ENCODE assay signal across 9 cellular contexts in the genomic region with DNA sequence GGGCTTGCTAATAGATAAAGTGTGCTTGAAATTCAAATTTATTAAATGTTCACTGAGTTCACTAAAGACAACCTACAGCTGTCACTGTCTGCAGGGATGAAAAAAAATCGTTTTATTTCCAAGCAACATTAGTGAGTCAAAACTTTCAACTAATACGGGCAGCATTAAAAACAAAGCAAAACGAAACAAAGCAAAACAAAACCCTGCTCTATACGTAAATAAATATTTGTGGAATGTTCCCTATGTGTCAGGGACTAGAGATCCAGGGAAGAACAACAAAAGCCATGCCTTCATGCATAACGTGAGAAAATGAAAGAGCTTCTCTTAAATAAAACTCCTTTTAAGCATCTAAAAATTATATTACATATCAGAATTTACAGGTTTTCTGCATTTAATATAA. TPM values are rescaled to one million over a fixed set of nuclear protein-coding genes. Genes with fewer than 3 reads are reported as not detected.
DNase-seq lines count a peak whose midpoint lies in the region; ATAC-seq, FAIRE-seq and TF ChIP-seq lines count a peak whose summit lies in the region.
"Had no signal": no experiment of that assay in that cellular context is flagged by ENCODE, and none has a peak within 500 bp of the region (broad histone marks: within the 10 kb centered on the region; RNA-seq: fewer than 3 reads in every experiment).

No MANE protein-coding gene starts in this region.

- H3K9ac ChIP-seq in MM.1S (ENCODE audit: low read length) (no peak overlapping the region; the same call in 1 of the 2 replicates), parathyroid adenoma (no peak overlapping the region)

- H3K4me2 ChIP-seq in MM.1S (ENCODE audit: low read depth, low read length): peak overlapping the region; percentile 53
- H3K4me2 ChIP-seq in parathyroid adenoma (ENCODE audit: low read length): peak overlapping the region; percentile 68

- H2AFZ ChIP-seq in MM.1S (ENCODE audit: low read length): peak overlapping the region; percentile 77
- H2AFZ ChIP-seq in parathyroid adenoma: peak overlapping the region; percentile 72

- H3K27me3 ChIP-seq in MM.1S (replicated peaks; ENCODE audit: insufficient read depth, low read length) (no peaks in the 10 kb centered on the region), esophagus squamous epithelium (peaks cover 0 to 30% (median 0%) of the 10 kb centered on the region in 4 donors), parathyroid adenoma (ENCODE audit: control insufficient read depth, insufficient read depth, low read length) (no peaks in the 10 kb centered on the region)

- BruUV-seq in Calu3 (replicated peaks; lab: Mats Ljungman, UMichigan): no TSS peak

- no peak for DNase-seq in Calu3
- DNase-seq in MM.1S: no peak
- DNase-seq in esophagus squamous epithelium (lab: John Stamatoyannopoulos, UW): no peak
- no peak for DNase-seq in GM12891 (ENCODE audit: insufficient read length, low spot score)
- no peak for DNase-seq in kidney tubule cell (ENCODE audit: low spot score)
- no peak for DNase-seq in effector CD4-positive, alpha-beta T cell

- H3F3A ChIP-seq in MM.1S (ENCODE audit: insufficient read depth, low read length): no peaks in the 10 kb centered on the region

- no peaks in the 10 kb centered on the region for H3K9me3 Mint-ChIP-seq in Calu3 (ENCODE audit: low read depth, unreplicated experiment)

- H3K9me3 ChIP-seq in MM.1S (replicated peaks; ENCODE audit: insufficient read depth, low read length) (no peaks in the 10 kb centered on the region), esophagus squamous epithelium (no peaks in the 10 kb centered on the region), parathyroid adenoma (ENCODE audit: control insufficient read depth, low read length) (no peaks in the 10 kb centered on the region)

- FAIRE-seq in GM12891 (lab: Jason Lieb, UNC): no peak

- no peak for TF ChIP-seq CTCF in Calu3 (IDR thresholded peaks at IDR 0.05; ENCODE audit: unreplicated experiment)
- TF ChIP-seq CTCF in MM.1S (IDR thresholded peaks at IDR 0.05; ENCODE audit: low read length): no peak
- TF ChIP-seq CTCF in esophagus squamous epithelium (IDR thresholded peaks at IDR 0.05): no peak
- no peak for TF ChIP-seq CTCF in parathyroid adenoma (IDR thresholded peaks at IDR 0.05)

- no peaks in the 10 kb centered on the region for H4K20me1 ChIP-seq in MM.1S (ENCODE audit: insufficient read depth, low read length)

- intact Hi-C loops in Calu3 (cut with micrococcal nuclease; ENCODE audit: unreplicated experiment) (no loop called here), esophagus squamous epithelium (cut with DNase I) (no loop called here)

- CTCF ChIA-PET in Calu3 (lab: Charles Lee): interaction anchor here (0.9 kb wide), 1 partner anchor 19 kb away, joined by 3 read pairs; no protein-coding TSS in a partner anchor

- peaks cover 10% of the 10 kb centered on the region for H3K36me3 Mint-ChIP-seq in Calu3 (ENCODE audit: insufficient read depth, unreplicated experiment)

- no peaks in the 10 kb centered on the region for H3K27me3 Mint-ChIP-seq in Calu3 (ENCODE audit: unreplicated experiment)

- H3K4me1 Mint-ChIP-seq in Calu3 (ENCODE audit: low read depth, unreplicated experiment): peaks cover 9% of the 10 kb centered on the region

- no peak for ATAC-seq in GM18867 (IDR thresholded peaks at IDR 0.05; ENCODE audit: unreplicated experiment)

- H3K9me2 ChIP-seq in MM.1S (replicated peaks; ENCODE audit: insufficient read depth, low read length): no peaks in the 10 kb centered on the region

- H3K4me1 ChIP-seq in MM.1S (ENCODE audit: low read length) (no peaks in the 10 kb centered on the region; the same call in 1 of the 2 replicates), esophagus squamous epithelium (peaks cover 0 to 14% (median 5%) of the 10 kb centered on the region in 3 donors), parathyroid adenoma (no peaks in the 10 kb centered on the region)

- H3K36me3 ChIP-seq in MM.1S (replicated peaks; ENCODE audit: insufficient read depth, low read length): no peaks in the 10 kb centered on the region
- H3K36me3 ChIP-seq in esophagus squamous epithelium: no peaks in the 10 kb centered on the region
- no peaks in the 10 kb centered on the region for H3K36me3 ChIP-seq in parathyroid adenoma (ENCODE audit: control insufficient read depth, insufficient read depth, low read length)

- H3K27ac ChIP-seq in MM.1S (ENCODE audit: low read length) (no peak overlapping the region), esophagus squamous epithelium (peak overlapping the region in 1 of 4 donors; percentile 35), parathyroid adenoma (peak overlapping the region; percentile 13)

- peak overlapping the region; percentile 56 for H3K4me3 ChIP-seq in MM.1S (ENCODE audit: low read length)
- peak overlapping the region in 3 of 4 donors; percentile 41 to 68 (median 49) for H3K4me3 ChIP-seq in esophagus squamous epithelium
- peak overlapping the region; percentile 55 for H3K4me3 ChIP-seq in parathyroid adenoma (ENCODE audit: low read depth, low read length)

- no peak overlapping the region for H3K27ac Mint-ChIP-seq in Calu3 (ENCODE audit: unreplicated experiment)

- peak overlapping the region; percentile 68 for H3K4me3 Mint-ChIP-seq in Calu3 (ENCODE audit: low read depth, unreplicated experiment)

- TF ChIP-seq POLR2A in esophagus squamous epithelium (IDR thresholded peaks at IDR 0.05): no peak
- TF ChIP-seq POLR2A in GM12891 (IDR thresholded peaks at IDR 0.05; ENCODE audit: low read depth, low read length): no peak

- WGBS in esophagus squamous epithelium, 2 donors: 1 to 4% methylated on average over 5 of the region's 5 CpGs

- H3K79me2 ChIP-seq in MM.1S (ENCODE audit: low read length): no peaks in the 10 kb centered on the region
- no peaks in the 10 kb centered on the region for H3K79me2 ChIP-seq in parathyroid adenoma

TF ChIP-seq in GM12891, 5 proteins besides CTCF, POLR2A, EP300 and RAD21:
- TF ChIP-seq SPI1 (IDR thresholded peaks at IDR 0.05; ENCODE audit: low read depth, low read length) (no peak), PAX5 (IDR thresholded peaks at IDR 0.05; ENCODE audit: insufficient read depth, low read length, severe bottlenecking) (no peak), POU2F2 (IDR thresholded peaks at IDR 0.05; ENCODE audit: low read depth, low read length) (no peak), POLR2AphosphoS5 (IDR thresholded peaks at IDR 0.05; ENCODE audit: low read depth, low read length) (no peak), TAF1 (IDR thresholded peaks at IDR 0.05; ENCODE audit: low read depth, low read length) (no peak)

RNA-seq across cellular contexts. Expression of a gene that starts 0.6 kb away (rescaled TPM):
- 0.22 and 0.38 TPM in 2 replicates for total RNA-seq in Calu3 (2022)
- total RNA-seq in esophagus squamous epithelium: 1 to 10 TPM in 1 of 4 donors, under 1 TPM in 2, not detected in 1; 0.44 to 1.1 (median 0.76) TPM
- 0.05 TPM for polyA plus RNA-seq in GM12891 (2012; ENCODE audit: low read depth, missing spikeins)

RNA-seq across cellular contexts. Expression of a gene that starts 49.3 kb away (rescaled TPM):
- total RNA-seq in Calu3 (2022): not detected in 2 replicates
- not detected for total RNA-seq in esophagus squamous epithelium
- not detected for polyA plus RNA-seq in GM12891 (2012; ENCODE audit: low read depth, missing spikeins)
- total RNA-seq: LHCN-M2 had no signal
